In genomic region chr12:104504151-104504550, GRCh38 we compare ENCODE assay signal across 15 cellular contexts.
"Had no signal": no experiment of that assay in that cellular context is flagged by ENCODE, and none has a peak within 500 bp of the region (broad histone marks: within the 10 kb centered on the region; RNA-seq: fewer than 3 reads in every experiment).

No MANE protein-coding gene starts in this region.

- H3K4me3 ChIP-seq: thyroid gland had no signal

- H3K9me3 Mint-ChIP-seq: immature natural killer cell; stimulated activated effector memory CD8-positive, alpha-beta T cell treated with anti-CD3 and anti-CD28 coated beads, Interleukin-12 subunit alpha, Interleukin-12 subunit beta, amount 100 ng/mL, for 72 hours had no signal

- DNase-seq: activated CD4-positive, alpha-beta T cell treated with anti-CD3 and anti-CD28 coated beads, Interleukin-2, amount 10 ng/mL, durations not matched to agents 24 days and 14 days; activated CD8-positive, alpha-beta memory T cell treated with anti-CD3 and anti-CD28 coated beads for 24 hours; activated naive CD4-positive, alpha-beta T cell treated with Interleukin-2 at 50 U/mL for 16 hours; foreskin melanocyte; immature natural killer cell; posterior cingulate gyrus; thyroid gland had no signal

- FAIRE-seq: astrocyte, urothelium cell line had no signal

- H3K9me3 ChIP-seq: neutrophil, thyroid gland had no signal

- ATAC-seq: stimulated activated effector memory CD8-positive, alpha-beta T cell treated with anti-CD3 and anti-CD28 coated beads, Interleukin-12 subunit alpha, Interleukin-12 subunit beta, amount 100 ng/mL, for 72 hours; WTC11 had no signal

- H3K27me3 Mint-ChIP-seq: activated CD4-positive, alpha-beta T cell treated with anti-CD3 and anti-CD28 coated beads, Interleukin-2, amount 10 ng/mL, durations not matched to agents 24 days and 14 days had no signal

- H3K27me3 ChIP-seq: neutrophil, thyroid gland had no signal

- H3K27ac Mint-ChIP-seq: activated CD4-positive, alpha-beta T cell treated with anti-CD3 and anti-CD28 coated beads, Interleukin-2, amount 10 ng/mL, durations not matched to agents 24 days and 14 days; activated T-helper 1 cell treated with anti-CD3 and anti-CD28 coated beads, Interleukin-12 subunit alpha, Interleukin-12 subunit beta, Interleukin-2, Interleukin-4 antibody, amounts not matched to agents 30 ng/mL and 10 ng/mL and 1 ng/mL, durations not matched to agents 14 hours and 24 hours and 36 hours; stimulated activated effector memory CD8-positive, alpha-beta T cell treated with anti-CD3 and anti-CD28 coated beads, Interleukin-12 subunit alpha, Interleukin-12 subunit beta, amount 100 ng/mL, for 72 hours; T-helper 1 cell treated with Interleukin-12 subunit alpha and Interleukin-12 subunit beta and Interleukin-4 antibody, amounts not matched to agents 30 μg/mL and 1 μg/mL, for 36 hours; WTC11 had no signal

- H3K27ac ChIP-seq: epithelial cell of prostate, neutrophil, thyroid gland had no signal

- H3K36me3 ChIP-seq: neutrophil, thyroid gland had no signal

- H3K4me3 Mint-ChIP-seq: activated CD4-positive, alpha-beta T cell treated with anti-CD3 and anti-CD28 coated beads, Interleukin-2, amount 10 ng/mL, durations not matched to agents 24 days and 14 days; activated T-helper 1 cell treated with anti-CD3 and anti-CD28 coated beads, Interleukin-12 subunit alpha, Interleukin-12 subunit beta, Interleukin-2, Interleukin-4 antibody, amounts not matched to agents 30 ng/mL and 10 ng/mL and 1 ng/mL, durations not matched to agents 14 hours and 24 hours and 36 hours; T-helper 1 cell treated with Interleukin-12 subunit alpha and Interleukin-12 subunit beta and Interleukin-4 antibody, amounts not matched to agents 30 μg/mL and 1 μg/mL, for 36 hours; WTC11 had no signal
